Comparison of ENCODE assay signal across 33 cellular contexts in the genomic region with DNA sequence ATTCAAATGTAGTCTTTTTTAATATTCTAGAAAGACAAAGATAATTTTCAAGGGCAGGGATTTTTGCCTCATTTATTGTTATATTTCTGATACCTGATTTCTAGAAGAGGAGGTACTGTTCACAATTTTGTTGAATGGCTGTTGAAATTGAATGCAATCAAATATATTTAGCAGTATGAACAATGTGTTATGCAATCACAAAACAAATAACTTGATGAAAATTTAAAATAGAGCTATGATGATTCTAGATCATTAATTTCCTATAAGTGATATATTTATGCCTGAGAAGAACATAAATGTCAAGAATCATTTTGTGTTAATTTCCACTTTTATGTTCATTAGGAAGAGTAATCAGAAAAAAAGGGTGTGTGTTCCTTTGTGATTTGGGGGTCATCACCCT.
"Had no signal": no experiment of that assay in that cellular context is flagged by ENCODE, and none has a peak within 500 bp of the region (broad histone marks: within the 10 kb centered on the region; RNA-seq: fewer than 3 reads in every experiment).

No MANE protein-coding gene starts in this region.

- H3K4me1 Mint-ChIP-seq: activated CD4-positive, alpha-beta T cell treated with anti-CD3 and anti-CD28 coated beads, Interleukin-2, amount 10 ng/mL, durations not matched to agents 24 days and 14 days; activated naive CD4-positive, alpha-beta T cell treated with anti-CD3 and anti-CD28 coated beads, Interleukin-2, amount 10 ng/mL, durations not matched to agents 7 days and 5 days; activated naive CD4-positive, alpha-beta T cell treated with anti-CD3 and anti-CD28 coated beads, Interleukin-2, amount 50 U/mL, for 24 hours; brain; central memory CD8-positive, alpha-beta T cell; T-helper 17 cell had no signal

- H3K36me3 ChIP-seq: ascending aorta, cardiac muscle cell had no signal

- H3K4me3 ChIP-seq: ascending aorta, cardiac muscle cell had no signal

- ATAC-seq: activated CD8-positive, alpha-beta memory T cell treated with anti-CD3 and anti-CD28 coated beads, Interleukin-2, amount 10 ng/mL, durations not matched to agents 7 days and 5 days; activated CD8-positive, alpha-beta T cell treated with anti-CD3 and anti-CD28 coated beads for 36 hours; activated naive CD8-positive, alpha-beta T cell treated with anti-CD3 and anti-CD28 coated beads, Interleukin-2, amount 50 U/mL, for 24 hours; T-helper 17 cell had no signal

- DNase-seq: activated B cell treated with CpG ODN at 0.5 μM for 24 hours; activated CD4-positive, alpha-beta memory T cell treated with anti-CD3 and anti-CD28 coated beads for 36 hours; activated CD4-positive, alpha-beta T cell treated with anti-CD3 and anti-CD28 coated beads for 4 hours; activated CD4-positive, alpha-beta T cell treated with anti-CD3 and anti-CD28 coated beads, Interleukin-2, amount 10 ng/mL, durations not matched to agents 24 days and 14 days; activated CD4-positive, alpha-beta T cell treated with anti-CD3 and anti-CD28 coated beads, Interleukin-2, amount 50 U/mL, for 1 hour; activated CD4-positive, alpha-beta T cell treated with anti-CD3 and anti-CD28 coated beads, Interleukin-2, amount 50 U/mL, for 4 hours; activated CD4-positive, CD25-positive, alpha-beta regulatory T cell treated with anti-CD3 and anti-CD28 coated beads, Interleukin-2, amount 50 U/mL, for 72 hours; activated CD8-positive, alpha-beta memory T cell treated with anti-CD3 and anti-CD28 coated beads, Interleukin-2, amount 10 ng/mL, durations not matched to agents 7 days and 5 days; activated CD8-positive, alpha-beta memory T cell treated with anti-CD3 and anti-CD28 coated beads, Interleukin-2, amount 50 U/mL, for 48 hours; activated CD8-positive, alpha-beta T cell treated with anti-CD3 and anti-CD28 coated beads for 36 hours; activated effector memory CD4-positive, alpha-beta T cell treated with Interleukin-2 at 50 U/mL for 16 hours; activated gamma-delta T cell; activated naive CD4-positive, alpha-beta T cell treated with anti-CD3 and anti-CD28 coated beads, Interleukin-2, amount 10 ng/mL, durations not matched to agents 7 days and 5 days; activated naive CD4-positive, alpha-beta T cell treated with Interleukin-2 at 50 U/mL for 16 hours; activated naive CD8-positive, alpha-beta T cell treated with anti-CD3 and anti-CD28 coated beads, Interleukin-2, amount 10 ng/mL, durations not matched to agents 7 days and 5 days; activated naive CD8-positive, alpha-beta T cell treated with anti-CD3 and anti-CD28 coated beads, Interleukin-2, amount 50 U/mL, for 24 hours; activated T-cell treated with anti-CD3 and anti-CD28 coated beads, Interleukin-2, amount 50 U/mL, for 24 hours; activated T-cell treated with anti-CD3 and anti-CD28 coated beads, Interleukin-2, amount 50 U/mL, for 48 hours; amygdala; anterior cingulate cortex; caudate nucleus; cerebellar nuclear complex; T-helper 17 cell; T-helper 9 cell had no signal

- H3K27me3 ChIP-seq: ascending aorta had no signal

- H3K9me3 ChIP-seq: ascending aorta had no signal

- H3K27ac Mint-ChIP-seq: activated B cell treated with CpG ODN at 0.5 μM for 24 hours; activated CD4-positive, alpha-beta memory T cell treated with anti-CD3 and anti-CD28 coated beads for 36 hours; activated CD4-positive, alpha-beta T cell treated with anti-CD3 and anti-CD28 coated beads, Interleukin-2, amount 10 ng/mL, durations not matched to agents 24 days and 14 days; activated CD8-positive, alpha-beta memory T cell treated with anti-CD3 and anti-CD28 coated beads, Interleukin-2, amount 10 ng/mL, durations not matched to agents 7 days and 5 days; activated CD8-positive, alpha-beta T cell treated with anti-CD3 and anti-CD28 coated beads for 36 hours; activated naive CD4-positive, alpha-beta T cell treated with anti-CD3 and anti-CD28 coated beads, Interleukin-2, amount 10 ng/mL, durations not matched to agents 7 days and 5 days; activated naive CD4-positive, alpha-beta T cell treated with anti-CD3 and anti-CD28 coated beads, Interleukin-2, amount 50 U/mL, for 24 hours; activated naive CD8-positive, alpha-beta T cell; activated naive CD8-positive, alpha-beta T cell treated with anti-CD3 and anti-CD28 coated beads, Interleukin-2, amount 10 ng/mL, durations not matched to agents 7 days and 5 days; activated naive CD8-positive, alpha-beta T cell treated with anti-CD3 and anti-CD28 coated beads, Interleukin-2, amount 50 U/mL, for 24 hours; activated T-cell treated with anti-CD3 and anti-CD28 coated beads, Interleukin-2, amount 50 U/mL, for 24 hours; activated T-helper 2 cell treated with anti-CD3 and anti-CD28 coated beads, Interferon-gamma antibody, Interleukin-2, Interleukin-4, amounts not matched to agents 10 μg/mL and 5 μg/mL and 100 μg/mL, durations not matched to agents 14 hours and 24 hours and 36 hours; brain; T-helper 17 cell; T-helper 2 cell treated with Interferon-gamma antibody and Interleukin-4, amounts not matched to agents 5 μg/mL and 100 μg/mL, for 36 hours had no signal

- H3K27me3 Mint-ChIP-seq: activated B cell treated with CpG ODN at 0.5 μM for 24 hours; activated CD4-positive, alpha-beta memory T cell treated with anti-CD3 and anti-CD28 coated beads for 36 hours; activated CD4-positive, alpha-beta T cell treated with anti-CD3 and anti-CD28 coated beads, Interleukin-2, amount 10 ng/mL, durations not matched to agents 24 days and 14 days; activated CD8-positive, alpha-beta memory T cell treated with anti-CD3 and anti-CD28 coated beads, Interleukin-2, amount 10 ng/mL, durations not matched to agents 7 days and 5 days; activated CD8-positive, alpha-beta T cell treated with anti-CD3 and anti-CD28 coated beads for 36 hours; activated naive CD4-positive, alpha-beta T cell treated with anti-CD3 and anti-CD28 coated beads, Interleukin-2, amount 10 ng/mL, durations not matched to agents 7 days and 5 days; activated naive CD4-positive, alpha-beta T cell treated with anti-CD3 and anti-CD28 coated beads, Interleukin-2, amount 50 U/mL, for 24 hours; activated naive CD8-positive, alpha-beta T cell; activated naive CD8-positive, alpha-beta T cell treated with anti-CD3 and anti-CD28 coated beads, Interleukin-2, amount 10 ng/mL, durations not matched to agents 7 days and 5 days; activated naive CD8-positive, alpha-beta T cell treated with anti-CD3 and anti-CD28 coated beads, Interleukin-2, amount 50 U/mL, for 24 hours; activated T-cell treated with anti-CD3 and anti-CD28 coated beads, Interleukin-2, amount 50 U/mL, for 24 hours; brain; central memory CD8-positive, alpha-beta T cell; T-helper 17 cell had no signal

- H3K27ac ChIP-seq: ascending aorta, cardiac muscle cell, VCaP had no signal

- H3K4me3 Mint-ChIP-seq: activated B cell treated with CpG ODN at 0.5 μM for 24 hours; activated CD4-positive, alpha-beta memory T cell treated with anti-CD3 and anti-CD28 coated beads for 36 hours; activated CD4-positive, alpha-beta T cell treated with anti-CD3 and anti-CD28 coated beads, Interleukin-2, amount 10 ng/mL, durations not matched to agents 24 days and 14 days; activated CD8-positive, alpha-beta memory T cell treated with anti-CD3 and anti-CD28 coated beads, Interleukin-2, amount 10 ng/mL, durations not matched to agents 7 days and 5 days; activated CD8-positive, alpha-beta T cell treated with anti-CD3 and anti-CD28 coated beads for 36 hours; activated naive CD4-positive, alpha-beta T cell treated with anti-CD3 and anti-CD28 coated beads, Interleukin-2, amount 10 ng/mL, durations not matched to agents 7 days and 5 days; activated naive CD4-positive, alpha-beta T cell treated with anti-CD3 and anti-CD28 coated beads, Interleukin-2, amount 50 U/mL, for 24 hours; activated naive CD8-positive, alpha-beta T cell; activated naive CD8-positive, alpha-beta T cell treated with anti-CD3 and anti-CD28 coated beads, Interleukin-2, amount 10 ng/mL, durations not matched to agents 7 days and 5 days; activated naive CD8-positive, alpha-beta T cell treated with anti-CD3 and anti-CD28 coated beads, Interleukin-2, amount 50 U/mL, for 24 hours; activated T-cell treated with anti-CD3 and anti-CD28 coated beads, Interleukin-2, amount 50 U/mL, for 24 hours; brain; central memory CD8-positive, alpha-beta T cell; T-helper 17 cell; T-helper 2 cell treated with Interferon-gamma antibody and Interleukin-4, amounts not matched to agents 5 μg/mL and 100 μg/mL, for 36 hours had no signal

- H3K4me1 ChIP-seq: ascending aorta had no signal

- H3K9me3 Mint-ChIP-seq: activated B cell treated with CpG ODN at 0.5 μM for 24 hours; activated CD4-positive, alpha-beta memory T cell treated with anti-CD3 and anti-CD28 coated beads for 36 hours; activated naive CD4-positive, alpha-beta T cell treated with anti-CD3 and anti-CD28 coated beads, Interleukin-2, amount 10 ng/mL, durations not matched to agents 7 days and 5 days; activated T-cell treated with anti-CD3 and anti-CD28 coated beads, Interleukin-2, amount 50 U/mL, for 24 hours; brain had no signal
